8 cellular contexts compared by ENCODE assay signal in genomic region chr14:64503434-64504309, GRCh38. TPM values are rescaled to one million over a fixed set of nuclear protein-coding genes. Genes with fewer than 3 reads are reported as not detected.
DNase-seq lines count a peak whose midpoint lies in the region; ATAC-seq and TF ChIP-seq lines count a peak whose summit lies in the region.

Gene ZBTB25, minus strand, starts transcription at chr14:64503838. Its CDS starts 13,305 bp downstream, at chr14:64490533.

- peak within 1 kb of the TSS; percentile 87 for H2AFZ ChIP-seq in SK-N-SH (ENCODE audit: low read depth)

- peak within 1 kb of the TSS; percentile 95 for H3K4me3 Mint-ChIP-seq in HFFc6

- no peaks in the 10 kb centered on the region for H3K27me3 ChIP-seq in GM06990 (replicated peaks; ENCODE audit: control insufficient read depth, insufficient read depth, low read length)
- H3K27me3 ChIP-seq in SK-N-SH (ENCODE audit: insufficient read depth), result no peaks in the 10 kb centered on the region

- H3K27me3 Mint-ChIP-seq in HFFc6 (ENCODE audit: insufficient read depth), result 0 out of 2 replicates have a peak, but pooled peaks cover 3% of the 10 kb centered on the region

- H3K36me3 ChIP-seq in GM06990 (ENCODE audit: control insufficient read depth, insufficient read depth, low read length) (no peaks in the 10 kb centered on the region), SK-N-SH (replicated peaks in 1 of 2; ENCODE audit: control insufficient read depth in 1 of 2, insufficient read depth in 2 of 2, low read length in 1 of 2) (peaks cover 0 to 6% of the 10 kb centered on the region in 2 experiments)

- H3K9ac ChIP-seq in SK-N-SH, result peak within 1 kb of the TSS; percentile 97

- no peaks in the 10 kb centered on the region for H3K9me2 ChIP-seq in SK-N-SH

- peak within 1 kb of the TSS; percentile 98 for H3K4me2 ChIP-seq in SK-N-SH

- peaks cover 10% of the 10 kb centered on the region for H3K36me3 Mint-ChIP-seq in HFFc6 (ENCODE audit: low read depth)

- H3K27ac ChIP-seq in SK-N-SH (ENCODE audit: low read depth in 2 of 2, low read length in 1 of 2) (peak within 1 kb of the TSS; percentile 95 to 99), temporal lobe (ENCODE audit: low read depth, low read length) (peak within 1 kb of the TSS; percentile 98)

- peaks cover 26% of the 10 kb centered on the region for H3F3A ChIP-seq in SK-N-SH (replicated peaks; ENCODE audit: insufficient read depth)

- peak within 1 kb of the TSS; percentile 99 for H3K27ac Mint-ChIP-seq in HFFc6

- peaks cover 35% of the 10 kb centered on the region for H4K20me1 ChIP-seq in SK-N-SH (ENCODE audit: insufficient read depth)

- peak; percentile 100 for DNase-seq in GM06990 (ENCODE audit: extremely low read depth, insufficient read length)
- DNase-seq in HFFc6, result peak; percentile 89
- DNase-seq in NAMALWA (ENCODE audit: low spot score), result peak; percentile 90
- DNase-seq in SK-N-SH, result peak; percentile 90
- peak; percentile 93 for DNase-seq in activated naive CD4-positive, alpha-beta T cell treated with anti-CD3 and anti-CD28 coated beads, Interleukin-2, amount 50 U/mL, for 16 hours
- DNase-seq in glomerular visceral epithelial cell (ENCODE audit: extremely low spot score), result peak; percentile 93
- peak; percentile 72 for DNase-seq in omental fat pad (ENCODE audit: low spot score)

- TF ChIP-seq EP300 in SK-N-SH (IDR thresholded peaks at IDR 0.05; ENCODE audit: borderline replicate concordance in 1 of 2, low read depth in 1 of 2, low read length in 1 of 2), result no peak; a peak in 1 of 4 replicates

- WGBS in SK-N-SH (ENCODE audit: low lambda C conversion rate), result 0% methylated on average over 28 of the region's 87 CpGs

- POLR2A ChIA-PET in SK-N-SH (lab: Yijun Ruan, JAX), result interaction anchor here (1.1 to 2.3 kb wide), 4 partner anchors 14 to 165 kb away, joined by 3 to 7 read pairs (median 6); partner anchors contain the start of gene HSPA2

- H3K79me2 ChIP-seq in SK-N-SH (ENCODE audit: insufficient read depth), result peaks cover 89% of the 10 kb centered on the region

- CTCF ChIA-PET in SK-N-SH (lab: Yijun Ruan, JAX), result interaction anchor here (1.1 to 5.6 kb wide), 6 partner anchors 19 to 160 kb away, joined by 3 to 20 read pairs (median 6); no protein-coding TSS in a partner anchor

- no peaks in the 10 kb centered on the region for H3K9me3 Mint-ChIP-seq in HFFc6

- ATAC-seq in omental fat pad (ENCODE audit: low FRiP score), result peak; percentile 80

- peaks cover 34 to 37% of the 10 kb centered on the region in 2 experiments for H3K4me1 ChIP-seq in SK-N-SH (ENCODE audit: control insufficient read depth in 1 of 2, insufficient read depth in 2 of 2, low read depth in 1 of 2, low read length in 1 of 2)

- H3K9me3 ChIP-seq in SK-N-SH, result no peaks in the 10 kb centered on the region

- TF ChIP-seq RAD21 in SK-N-SH (IDR thresholded peaks at IDR 0.05; ENCODE audit: low read length), result no peak

- peak within 1 kb of the TSS; percentile 92 for H3K4me3 ChIP-seq in GM06990 (replicated peaks; ENCODE audit: low read depth, low read length)
- H3K4me3 ChIP-seq in SK-N-SH (ENCODE audit: low read depth in 2 of 2, low read length in 1 of 2), result peak within 1 kb of the TSS; percentile 92

- TF ChIP-seq CTCF in GM06990 (IDR thresholded peaks at IDR 0.05; ENCODE audit: insufficient read depth, low read length, poor library complexity, severe bottlenecking) (no peak), HFFc6 (IDR thresholded peaks at IDR 0.05) (peak; percentile 6; the same call in 1 of the 2 replicates), SK-N-SH (IDR thresholded peaks at IDR 0.05) (no peak), omental fat pad (IDR thresholded peaks at IDR 0.05) (no peak)

- H3K4me1 Mint-ChIP-seq in HFFc6 (ENCODE audit: low read depth), result peaks cover 66% of the 10 kb centered on the region

TF ChIP-seq in SK-N-SH, 30 proteins besides CTCF, POLR2A, EP300 and RAD21 (continues in another document):
- TF ChIP-seq TCF12 (IDR thresholded peaks at IDR 0.05) (no peak), GABPA (IDR thresholded peaks at IDR 0.05; ENCODE audit: low read depth) (no peak), NRF1 (IDR thresholded peaks at IDR 0.05; ENCODE audit: low read depth, low read length) (peak; percentile 61), TAF1 (IDR thresholded peaks at IDR 0.05; ENCODE audit: borderline replicate concordance, low read depth, low read length) (peak; percentile 58; the same call in 1 of the 2 replicates), MXI1 (IDR thresholded peaks at IDR 0.05; ENCODE audit: low read depth, low read length) (peak; percentile 76), TEAD4 (IDR thresholded peaks at IDR 0.05; ENCODE audit: borderline replicate concordance, insufficient read depth) (no peak), JUND (IDR thresholded peaks at IDR 0.05) (no peak), ELF1 (IDR thresholded peaks at IDR 0.05) (no peak), RFX5 (IDR thresholded peaks at IDR 0.05; ENCODE audit: low read length) (no peak), RCOR1 (IDR thresholded peaks at IDR 0.05; ENCODE audit: low read length) (no peak), POLR2AphosphoS5 (IDR thresholded peaks at IDR 0.05; ENCODE audit: low read depth, low read length) (0 out of 2 replicates have a peak, but pooled peaks have one; percentile 18), EZH2phosphoT487 (IDR thresholded peaks at IDR 0.05; ENCODE audit: borderline replicate concordance, low read depth) (no peak), REST (IDR thresholded peaks at IDR 0.05; ENCODE audit: low read depth, low read length) (no peak), SIN3A (IDR thresholded peaks at IDR 0.05; ENCODE audit: borderline replicate concordance, low read depth, low read length) (peak; percentile 68; the same call in 1 of the 2 replicates), IRF3 (IDR thresholded peaks at IDR 0.05; ENCODE audit: low read depth, low read length) (no peak), GATA2 (CRISPR knock-in tag; IDR thresholded peaks at IDR 0.05) (no peak), FOXM1 (IDR thresholded peaks at IDR 0.05; ENCODE audit: low read depth) (no peak), ZBTB33 (IDR thresholded peaks at IDR 0.05; ENCODE audit: borderline replicate concordance, low read depth) (peak; percentile 92), MEF2A (IDR thresholded peaks at IDR 0.05; ENCODE audit: borderline replicate concordance, low read depth) (no peak), YY1 (IDR thresholded peaks at IDR 0.05; ENCODE audit: low read depth) (no peak)

RNA-seq across cellular contexts. Expression of gene ZBTB25, which starts in this region (rescaled TPM):
- total RNA-seq in HFFc6 (2021; fragmentation: NEBNext Ultra II Directional; extraction: Animal tissue kit (Norgen Biotek cat#: 25700)), result 1 to 10 TPM; 5.7 to 8.2 (median 7.1) TPM
- polyA plus RNA-seq in SK-N-SH (2012; rRNA removed), result 4.5 and 5.7 TPM in 2 replicates
- 3.3 and 3.4 TPM in 2 replicates for polyA plus RNA-seq in SK-N-SH (2012; cell fraction: cytosol; rRNA removed)
- 11.6 and 18.8 TPM in 2 replicates for polyA plus RNA-seq in SK-N-SH (2012; cell fraction: nucleus; rRNA removed)
- total RNA-seq in omental fat pad (10 to 100 TPM in 1 of 4 donors, 1 to 10 TPM in 3; 5.5 to 12.3 (median 8.6) TPM), temporal lobe (12.8 TPM)

Comparison
In these comparisons a context has a peak if more than half of its experiments do, and no peak if none do; other contexts are left out.
1. Peak in every context shown above with its lines: DNase-seq, ATAC-seq, H3K4me3 ChIP-seq and H3K27ac ChIP-seq.